10 cellular contexts compared by ENCODE assay signal in genomic region chr12:75437564-75437963, GRCh38. TPM values are rescaled to one million over a fixed set of nuclear protein-coding genes. Genes with fewer than 3 reads are reported as not detected.
DNase-seq lines count a peak whose midpoint lies in the region; ATAC-seq and TF ChIP-seq lines count a peak whose summit lies in the region.
"Had no signal": no experiment of that assay in that cellular context is flagged by ENCODE, and none has a peak within 500 bp of the region (broad histone marks: within the 10 kb centered on the region; RNA-seq: fewer than 3 reads in every experiment).

No MANE protein-coding gene starts in this region.

- H3K4me1 ChIP-seq in spleen: no peaks in the 10 kb centered on the region

- ATAC-seq in activated T-cell treated with anti-CD3 and anti-CD28 coated beads, Interleukin-2, amount 50 U/mL, for 72 hours (replicated peaks in 1 of 2): peak; percentile 51 to 66

- 50 to 84% (median 69%) methylated on average over 2 of the region's 2 CpGs for WGBS in spleen, 5 donors

- H3K4me1 Mint-ChIP-seq in activated T-cell treated with anti-CD3 and anti-CD28 coated beads, Interleukin-2, amount 50 U/mL, for 72 hours (ENCODE audit: low read depth): no peaks in the 10 kb centered on the region

- H3K36me3 ChIP-seq in spleen: no peaks in the 10 kb centered on the region

- peaks cover 4% of the 10 kb centered on the region in 2 donors for H3K36me3 Mint-ChIP-seq in activated T-cell treated with anti-CD3 and anti-CD28 coated beads, Interleukin-2, amount 50 U/mL, for 72 hours (ENCODE audit: insufficient read depth in 2 of 2)

- H3K27me3 ChIP-seq in spleen (replicated peaks in 1 of 7): no peaks in the 10 kb centered on the region

- H3K27ac Mint-ChIP-seq in activated T-cell treated with anti-CD3 and anti-CD28 coated beads, Interleukin-2, amount 50 U/mL, for 72 hours: no peak overlapping the region

- no peak overlapping the region for H3K4me3 Mint-ChIP-seq in activated T-cell treated with anti-CD3 and anti-CD28 coated beads, Interleukin-2, amount 50 U/mL, for 72 hours

- no peak overlapping the region for H3K4me3 ChIP-seq in choroid plexus epithelial cell (ENCODE audit: low read depth, low read length)
- H3K4me3 ChIP-seq in spleen: no peak overlapping the region

- H3K9me3 Mint-ChIP-seq in activated T-cell treated with anti-CD3 and anti-CD28 coated beads, Interleukin-2, amount 50 U/mL, for 72 hours: peaks cover 0 to 3% of the 10 kb centered on the region in 2 donors

- intact Hi-C loops in spleen (cut with DNase I; ENCODE audit: low total_unique reads): no loop called here

- TF ChIP-seq POLR2A in spleen (IDR thresholded peaks at IDR 0.05): no peak

- peaks cover 2 to 37% (median 18%) of the 10 kb centered on the region in 8 donors for H3K9me3 ChIP-seq in spleen

- peak; percentile 72 for TF ChIP-seq CTCF in choroid plexus epithelial cell (conservative IDR thresholded peaks at IDR 0.05; ENCODE audit: low read depth, low read length)
- TF ChIP-seq CTCF in spleen (IDR thresholded peaks at IDR 0.05 in 8 of 11, conservative IDR thresholded peaks at IDR 0.05 in 3 of 11): peak in 9 of 11 experiments; percentile 7 to 51 (median 34)

- no peak overlapping the region for H3K27ac ChIP-seq in spleen

- DNase-seq in activated T-cell treated with anti-CD3 and anti-CD28 coated beads, Interleukin-2, amount 50 U/mL, for 72 hours: peak in 1 of 2 donors; percentile 17
- no peak for DNase-seq in activated T-cell treated with anti-CD3 and anti-CD28 coated beads, Interleukin-2, amount 50 U/mL, for 1 hour
- DNase-seq in LHCN-M2 (ENCODE audit: low read depth) (peak; percentile 26), choroid plexus epithelial cell (ENCODE audit: low read depth) (peak; percentile 81), spleen (no peak), HT-29 (ENCODE audit: low spot score) (no peak), NCI-H2171 (lab: John Stamatoyannopoulos, UW) (no peak), NCI-H524 (lab: John Stamatoyannopoulos, UW) (no peak)
- DNase-seq: C1 segment of cervical spinal cord, NCI-H2029 had no signal

- no peaks in the 10 kb centered on the region for H3K27me3 Mint-ChIP-seq in activated T-cell treated with anti-CD3 and anti-CD28 coated beads, Interleukin-2, amount 50 U/mL, for 72 hours (ENCODE audit: low read depth)

RNA-seq across cellular contexts. Expression of gene GLIPR1, which starts 43.0 kb away (rescaled TPM):
- total RNA-seq in activated T-cell treated with anti-CD3 and anti-CD28 coated beads, Interleukin-2, amount 50 U/mL, for 72 hours: 1 to 10 TPM; 6.3 to 10.0 TPM
- total RNA-seq in LHCN-M2 (2014; rRNA removed) (56.1 and 60.3 TPM in 2 replicates), spleen (10 to 100 TPM; 40.9 to 72.6 (median 66.4) TPM)
- polyA plus RNA-seq in LHCN-M2 (2012): 73.7 TPM
- polyA plus RNA-seq in spleen: 10 to 100 TPM; 11.7 to 18.6 (median 12.4) TPM
- 0.52 and 1.2 TPM in 2 replicates for total RNA-seq in HT-29 (2014; rRNA removed; shearing (Covaris generic))

RNA-seq across cellular contexts. Expression of gene GLIPR1L2, which starts 46.7 kb away (rescaled TPM):
- total RNA-seq in activated T-cell treated with anti-CD3 and anti-CD28 coated beads, Interleukin-2, amount 50 U/mL, for 72 hours: under 1 TPM; 0.16 to 0.50 TPM
- total RNA-seq in LHCN-M2 (2014; rRNA removed) (0.32 and 0.92 TPM in 2 replicates), spleen (1 to 10 TPM in 4 of 7 donors, under 1 TPM in 2, not detected in 1; 0.44 to 3.2 (median 1.1) TPM)
- 0.38 TPM for polyA plus RNA-seq in LHCN-M2 (2012)
- polyA plus RNA-seq in spleen: under 1 TPM; 0.07 to 0.77 (median 0.42) TPM
- 0.39 TPM in 1 of 2 replicates, not detected in the other for total RNA-seq in HT-29 (2014; rRNA removed; shearing (Covaris generic))

Comparison
In these comparisons a context has a peak if more than half of its experiments do, and no peak if none do; other contexts are left out.
1. DNase-seq: peak in LHCN-M2 (single experiment) and choroid plexus epithelial cell (single experiment); none in activated T-cell treated with anti-CD3 and anti-CD28 coated beads, Interleukin-2, amount 50 U/mL, for 1 hour (single experiment), spleen (single experiment), HT-29 (single experiment), NCI-H2171 (single experiment) and NCI-H524 (0 of 2).